In the genomic region with DNA sequence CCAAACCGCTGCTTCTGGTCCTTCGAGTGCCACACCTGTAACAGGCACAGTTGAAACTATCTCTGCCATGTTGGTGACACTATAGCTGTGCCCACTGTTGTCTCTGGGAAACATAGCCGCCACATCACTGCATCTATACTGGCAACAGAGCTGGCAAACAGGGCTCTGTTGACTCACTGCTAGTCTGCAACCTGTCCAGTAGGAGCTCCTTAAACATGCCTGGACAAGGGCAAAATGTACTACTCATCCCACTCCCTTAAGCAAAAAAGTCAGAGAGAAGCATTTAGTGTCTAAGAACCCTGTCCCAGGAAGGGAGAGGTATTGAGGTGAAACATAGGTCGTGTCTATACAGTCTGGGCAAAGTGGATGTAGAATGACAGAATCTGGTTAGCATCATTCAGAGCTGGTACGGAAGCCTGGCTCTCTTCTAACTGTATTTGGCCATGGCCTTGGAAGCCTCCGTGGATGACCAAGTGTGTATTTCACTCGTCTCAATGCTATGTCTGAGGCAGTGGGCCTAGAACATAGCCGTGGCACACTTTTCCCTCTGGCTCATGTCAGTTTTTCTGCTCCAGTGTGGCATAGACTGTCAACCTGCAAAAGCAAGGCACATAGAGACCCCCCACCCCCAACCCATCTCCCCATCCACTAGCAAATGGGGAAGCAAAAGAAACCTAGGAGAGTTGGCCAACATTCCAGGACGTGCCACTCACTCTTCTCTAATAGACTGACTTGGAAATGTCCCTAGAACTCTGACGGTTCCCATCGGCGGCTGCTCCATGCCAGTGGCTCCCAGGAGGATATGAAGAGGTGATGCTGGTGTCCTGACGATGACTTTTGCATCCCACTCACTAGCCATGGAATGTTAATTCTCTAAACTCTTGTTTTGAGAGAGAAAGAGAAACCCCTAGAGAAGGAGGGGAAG, we compare ENCODE assay signal across 1 cellular context.
TF ChIP-seq lines count a peak whose summit lies in the region.

No MANE protein-coding gene starts in this region.

TF ChIP-seq in HepG2, 621 proteins besides CTCF, POLR2A, EP300 and RAD21:
- TF ChIP-seq, protein P1, sequence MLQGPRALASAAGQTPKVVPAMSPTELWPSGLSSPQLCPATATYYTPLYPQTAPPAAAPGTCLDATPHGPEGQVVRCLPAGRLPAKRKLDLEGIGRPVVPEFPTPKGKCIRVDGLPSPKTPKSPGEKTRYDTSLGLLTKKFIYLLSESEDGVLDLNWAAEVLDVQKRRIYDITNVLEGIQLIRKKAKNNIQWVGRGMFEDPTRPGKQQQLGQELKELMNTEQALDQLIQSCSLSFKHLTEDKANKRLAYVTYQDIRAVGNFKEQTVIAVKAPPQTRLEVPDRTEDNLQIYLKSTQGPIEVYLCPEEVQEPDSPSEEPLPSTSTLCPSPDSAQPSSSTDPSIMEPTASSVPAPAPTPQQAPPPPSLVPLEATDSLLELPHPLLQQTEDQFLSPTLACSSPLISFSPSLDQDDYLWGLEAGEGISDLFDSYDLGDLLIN (CRISPR knock-in tag; IDR thresholded peaks at IDR 0.05; ENCODE audit: borderline replicate concordance), result no peak
- no peak for TF ChIP-seq SP140L (CRISPR knock-in tag; IDR thresholded peaks at IDR 0.05; ENCODE audit: borderline replicate concordance)
- TF ChIP-seq PCBP2 (optimal IDR thresholded peaks at IDR 0.05; ENCODE audit: low read depth, low read length, poor library complexity, severe bottlenecking), result no peak
- TF ChIP-seq, protein P2, sequence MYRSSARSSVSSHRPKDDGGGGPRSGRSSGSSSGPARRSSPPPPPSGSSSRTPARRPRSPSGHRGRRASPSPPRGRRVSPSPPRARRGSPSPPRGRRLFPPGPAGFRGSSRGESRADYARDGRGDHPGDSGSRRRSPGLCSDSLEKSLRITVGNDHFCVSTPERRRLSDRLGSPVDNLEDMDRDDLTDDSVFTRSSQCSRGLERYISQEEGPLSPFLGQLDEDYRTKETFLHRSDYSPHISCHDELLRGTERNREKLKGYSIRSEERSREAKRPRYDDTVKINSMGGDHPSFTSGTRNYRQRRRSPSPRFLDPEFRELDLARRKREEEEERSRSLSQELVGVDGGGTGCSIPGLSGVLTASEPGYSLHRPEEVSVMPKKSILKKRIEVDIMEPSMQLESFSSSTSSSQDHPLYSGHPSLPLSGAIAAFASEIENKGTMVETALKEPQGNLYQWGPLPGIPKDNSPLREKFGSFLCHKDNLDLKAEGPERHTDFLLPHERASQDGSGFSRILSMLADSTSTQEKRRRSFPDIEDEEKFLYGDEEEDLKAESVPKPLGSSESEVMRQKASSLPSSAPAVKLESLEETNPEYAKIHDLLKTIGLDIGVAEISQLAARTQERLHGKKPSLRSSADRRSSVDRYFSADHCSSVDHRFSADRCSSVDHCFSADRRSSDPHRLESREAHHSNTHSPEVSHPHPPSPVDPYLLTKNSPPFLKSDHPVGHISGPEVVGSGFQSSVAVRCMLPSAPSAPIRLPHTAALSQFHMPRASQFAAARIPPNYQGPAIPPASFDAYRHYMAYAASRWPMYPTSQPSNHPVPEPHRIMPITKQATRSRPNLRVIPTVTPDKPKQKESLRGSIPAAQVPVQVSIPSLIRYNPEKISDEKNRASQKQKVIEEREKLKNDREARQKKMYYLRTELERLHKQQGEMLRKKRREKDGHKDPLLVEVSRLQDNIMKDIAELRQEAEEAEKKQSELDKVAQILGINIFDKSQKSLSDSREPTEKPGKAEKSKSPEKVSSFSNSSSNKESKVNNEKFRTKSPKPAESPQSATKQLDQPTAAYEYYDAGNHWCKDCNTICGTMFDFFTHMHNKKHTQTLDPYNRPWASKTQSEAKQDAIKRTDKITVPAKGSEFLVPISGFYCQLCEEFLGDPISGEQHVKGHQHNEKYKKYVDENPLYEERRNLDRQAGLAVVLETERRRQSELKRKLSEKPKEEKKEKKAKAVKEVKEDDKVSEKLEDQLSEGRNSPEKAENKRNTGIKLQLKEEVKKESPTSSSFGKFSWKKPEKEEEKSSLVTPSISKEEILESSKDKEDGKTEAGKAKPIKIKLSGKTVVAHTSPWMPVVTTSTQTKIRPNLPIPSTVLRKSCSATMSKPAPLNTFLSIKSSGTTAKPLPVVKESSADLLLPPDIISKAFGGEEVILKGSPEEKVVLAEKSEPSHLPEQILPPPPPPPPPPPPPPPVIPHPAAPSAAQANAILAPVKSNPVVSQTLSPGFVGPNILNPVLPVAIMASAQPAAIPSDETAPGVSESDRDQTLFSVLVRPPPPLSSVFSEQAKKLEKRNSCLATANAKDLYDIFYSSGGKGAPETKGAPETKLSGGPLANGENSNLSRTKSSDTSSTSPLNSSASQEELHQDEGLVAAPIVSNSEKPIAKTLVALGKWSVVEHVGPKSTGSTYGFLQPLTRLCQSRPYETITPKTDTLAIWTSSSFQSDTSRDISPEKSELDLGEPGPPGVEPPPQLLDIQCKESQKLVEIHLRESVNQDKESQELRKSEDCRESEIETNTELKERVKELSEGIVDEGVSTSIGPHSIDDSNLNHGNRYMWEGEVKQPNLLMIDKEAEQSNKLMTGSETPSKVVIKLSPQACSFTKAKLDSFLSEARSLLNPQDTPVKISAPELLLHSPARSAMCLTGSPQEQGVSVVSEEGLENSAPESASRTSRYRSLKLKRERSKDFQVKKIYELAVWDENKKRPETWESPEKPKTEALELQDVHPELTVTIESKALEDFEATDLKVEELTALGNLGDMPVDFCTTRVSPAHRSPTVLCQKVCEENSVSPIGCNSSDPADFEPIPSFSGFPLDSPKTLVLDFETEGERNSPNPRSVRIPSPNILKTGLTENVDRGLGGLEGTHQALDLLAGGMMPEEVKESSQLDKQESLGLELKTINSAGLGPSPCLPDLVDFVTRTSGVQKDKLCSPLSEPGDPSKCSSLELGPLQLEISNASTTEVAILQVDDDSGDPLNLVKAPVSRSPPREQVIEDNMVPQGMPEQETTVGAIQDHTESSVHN (CRISPR knock-in tag; IDR thresholded peaks at IDR 0.05), result no peak
- TF ChIP-seq ZNF205 (CRISPR knock-in tag; IDR thresholded peaks at IDR 0.05), result no peak
- TF ChIP-seq BHLHE40 (IDR thresholded peaks at IDR 0.05; ENCODE audit: low read length), result no peak
